ENCODE assay signal across 28 cellular contexts in the genomic region with DNA sequence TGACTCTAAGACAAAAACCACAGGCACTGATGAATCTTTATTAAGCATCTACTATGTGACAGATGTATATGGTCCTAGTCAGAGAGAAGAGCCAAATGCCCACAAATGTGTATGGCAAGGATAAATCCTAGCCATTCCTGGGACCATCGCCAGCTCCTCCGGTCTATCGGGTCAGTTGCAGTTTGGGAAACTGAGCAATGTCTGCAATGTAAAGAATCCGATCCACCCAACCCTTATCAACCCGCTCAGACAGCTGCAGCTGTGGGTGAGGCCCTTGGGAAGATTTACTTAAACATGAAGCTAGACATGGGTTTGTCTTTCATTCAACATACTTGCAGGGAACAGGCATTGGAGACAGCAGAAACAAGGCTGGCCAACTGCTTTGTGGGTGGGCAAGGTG. TPM values are rescaled to one million over a fixed set of nuclear protein-coding genes. Genes with fewer than 3 reads are reported as not detected.
DNase-seq lines count a peak whose midpoint lies in the region; ATAC-seq and TF ChIP-seq lines count a peak whose summit lies in the region.
"Had no signal": no experiment of that assay in that cellular context is flagged by ENCODE, and none has a peak within 500 bp of the region (broad histone marks: within the 10 kb centered on the region; RNA-seq: fewer than 3 reads in every experiment).

No MANE protein-coding gene starts in this region.

- CTCF ChIA-PET in Panc1 (lab: Charles Lee), result interaction anchor here (1.3 kb wide), 1 partner anchor 40 kb away, joined by 3 read pairs; a partner anchor contains a TSS
- CTCF ChIA-PET in naive thymus-derived CD4-positive, alpha-beta T cell (lab: Charles Lee), result interaction anchor here (1.2 kb wide), 1 partner anchor 809 kb away, joined by 3 read pairs; no protein-coding TSS in a partner anchor

- H3K27me3 ChIP-seq in Panc1 (ENCODE audit: control insufficient read depth, insufficient read depth, low read length), result no peaks in the 10 kb centered on the region
- no peaks in the 10 kb centered on the region for H3K27me3 ChIP-seq in naive thymus-derived CD4-positive, alpha-beta T cell (ENCODE audit: control insufficient read depth in 2 of 2, insufficient read depth in 2 of 2, low read length in 2 of 2)
- H3K27me3 ChIP-seq: BLaER1, breast epithelium, heart left ventricle, transverse colon had no signal

- intact Hi-C loops in Panc1 (cut with micrococcal nuclease; ENCODE audit: unreplicated experiment), result no loop called here
- intact Hi-C loops in naive thymus-derived CD4-positive, alpha-beta T cell (cut with micrococcal nuclease), result no loop called here

- POLR2A ChIA-PET in Panc1 (lab: Charles Lee), result interaction anchor here (0.6 kb wide), 1 partner anchor 27 kb away, joined by 3 read pairs; no protein-coding TSS in a partner anchor
- POLR2A ChIA-PET in naive thymus-derived CD4-positive, alpha-beta T cell (lab: Charles Lee), result no interaction called here

- H3K4me3 ChIP-seq in Panc1 (ENCODE audit: low read depth in 2 of 2, low read length in 2 of 2), result no peak overlapping the region
- no peak overlapping the region for H3K4me3 ChIP-seq in fibroblast of mammary gland (ENCODE audit: control insufficient read depth, low read depth, low read length)
- no peak overlapping the region for H3K4me3 ChIP-seq in naive thymus-derived CD4-positive, alpha-beta T cell (ENCODE audit: low read length)
- H3K4me3 ChIP-seq: BLaER1, breast epithelium, heart left ventricle, left ventricle myocardium inferior, transverse colon had no signal

- no peaks in the 10 kb centered on the region for H3K27me3 Mint-ChIP-seq in nephron (ENCODE audit: low read depth)
- no peaks in the 10 kb centered on the region for H3K27me3 Mint-ChIP-seq in T-helper 2 cell treated with Interferon-gamma antibody and Interleukin-4, amounts not matched to agents 5 μg/mL and 100 μg/mL, for 36 hours (ENCODE audit: low read depth)
- H3K27me3 Mint-ChIP-seq in naive thymus-derived CD4-positive, alpha-beta T cell, result no peaks in the 10 kb centered on the region
- H3K27me3 Mint-ChIP-seq: activated CD4-positive, alpha-beta T cell treated with anti-CD3 and anti-CD28 coated beads for 36 hours had no signal

- TF ChIP-seq CTCF in Panc1 (IDR thresholded peaks at IDR 0.05) (no peak), fibroblast of mammary gland (conservative IDR thresholded peaks at IDR 0.05; ENCODE audit: control insufficient read depth, insufficient read depth, low read depth, low read length) (no peak), nephron (IDR thresholded peaks at IDR 0.05; ENCODE audit: unreplicated experiment in 3 of 3) (no peak)

- H3K27ac ChIP-seq in Panc1 (ENCODE audit: low read length), result peak overlapping the region; percentile 60; the same call in 1 of the 2 replicates
- H3K27ac ChIP-seq in naive thymus-derived CD4-positive, alpha-beta T cell (ENCODE audit: low read depth, low read length), result no peak overlapping the region
- H3K27ac ChIP-seq: BLaER1, breast epithelium, heart left ventricle, left ventricle myocardium inferior, transverse colon, VCaP had no signal

- peaks cover 48% of the 10 kb centered on the region for H3K4me1 Mint-ChIP-seq in nephron
- H3K4me1 Mint-ChIP-seq in T-helper 2 cell treated with Interferon-gamma antibody and Interleukin-4, amounts not matched to agents 5 μg/mL and 100 μg/mL, for 36 hours (ENCODE audit: low read depth), result no peaks in the 10 kb centered on the region
- peaks cover 0 to 4% (median 0%) of the 10 kb centered on the region in 7 donors for H3K4me1 Mint-ChIP-seq in naive thymus-derived CD4-positive, alpha-beta T cell
- H3K4me1 Mint-ChIP-seq: activated CD4-positive, alpha-beta T cell treated with anti-CD3 and anti-CD28 coated beads for 36 hours; natural killer cell; stimulated activated effector memory CD8-positive, alpha-beta T cell treated with anti-CD3 and anti-CD28 coated beads, Interleukin-12 subunit alpha, Interleukin-12 subunit beta, amount 100 ng/mL, for 72 hours had no signal

- peaks cover 17% of the 10 kb centered on the region for H3K4me1 ChIP-seq in Panc1 (ENCODE audit: control insufficient read depth, insufficient read depth, low read length)
- no peaks in the 10 kb centered on the region for H3K4me1 ChIP-seq in naive thymus-derived CD4-positive, alpha-beta T cell (ENCODE audit: control insufficient read depth in 2 of 2, insufficient read depth in 2 of 2, low read length in 2 of 2)
- H3K4me1 ChIP-seq: BLaER1 had no signal

- DNase-seq in EL (peak; percentile 43), Panc1 (ENCODE audit: low read depth, low spot score) (no peak), fibroblast of mammary gland (ENCODE audit: low read depth) (peak; percentile 35)
- no peak for DNase-seq in T-helper 2 cell treated with Interferon-gamma antibody and Interleukin-4, amounts not matched to agents 5 μg/mL and 100 μg/mL, for 36 hours (ENCODE audit: low spot score)
- no peak for DNase-seq in naive thymus-derived CD4-positive, alpha-beta T cell
- DNase-seq: ACHN; activated CD4-positive, alpha-beta T cell treated with anti-CD3 and anti-CD28 coated beads for 36 hours; activated CD8-positive, alpha-beta T cell treated with anti-CD3 and anti-CD28 coated beads, Interleukin-2, amount 10 ng/mL, durations not matched to agents 7 days and 5 days; activated naive CD4-positive, alpha-beta T cell treated with anti-CD3 and anti-CD28 coated beads for 36 hours; effector CD4-positive, alpha-beta T cell; foreskin fibroblast; heart left ventricle; KG1; left ventricle myocardium inferior; MM.1S; natural killer cell; NCI-H1417; NCI-H2029; NCI-H748 treated with DMSO at 0.1 percent for 48 hours; Right ventricle myocardium superior; transverse colon had no signal

- H3K4me3 Mint-ChIP-seq in nephron, result peak overlapping the region in 2 of 3 experiments; percentile 12 to 23
- H3K4me3 Mint-ChIP-seq in T-helper 2 cell treated with Interferon-gamma antibody and Interleukin-4, amounts not matched to agents 5 μg/mL and 100 μg/mL, for 36 hours, result no peak overlapping the region
- no peak overlapping the region for H3K4me3 Mint-ChIP-seq in naive thymus-derived CD4-positive, alpha-beta T cell
- H3K4me3 Mint-ChIP-seq: activated CD4-positive, alpha-beta T cell treated with anti-CD3 and anti-CD28 coated beads for 36 hours; activated CD8-positive, alpha-beta T cell treated with anti-CD3 and anti-CD28 coated beads, Interleukin-2, amount 10 ng/mL, durations not matched to agents 7 days and 5 days; activated naive CD4-positive, alpha-beta T cell treated with anti-CD3 and anti-CD28 coated beads for 36 hours; natural killer cell; stimulated activated effector memory CD8-positive, alpha-beta T cell treated with anti-CD3 and anti-CD28 coated beads, Interleukin-12 subunit alpha, Interleukin-12 subunit beta, amount 100 ng/mL, for 72 hours had no signal

- H3K27ac Mint-ChIP-seq in nephron, result peak overlapping the region; percentile 55 to 81 (median 75)
- no peak overlapping the region for H3K27ac Mint-ChIP-seq in T-helper 2 cell treated with Interferon-gamma antibody and Interleukin-4, amounts not matched to agents 5 μg/mL and 100 μg/mL, for 36 hours
- no peak overlapping the region for H3K27ac Mint-ChIP-seq in naive thymus-derived CD4-positive, alpha-beta T cell
- H3K27ac Mint-ChIP-seq: activated CD4-positive, alpha-beta T cell treated with anti-CD3 and anti-CD28 coated beads for 36 hours; activated CD8-positive, alpha-beta T cell treated with anti-CD3 and anti-CD28 coated beads, Interleukin-2, amount 10 ng/mL, durations not matched to agents 7 days and 5 days; activated naive CD4-positive, alpha-beta T cell treated with anti-CD3 and anti-CD28 coated beads for 36 hours; natural killer cell; stimulated activated effector memory CD8-positive, alpha-beta T cell treated with anti-CD3 and anti-CD28 coated beads, Interleukin-12 subunit alpha, Interleukin-12 subunit beta, amount 100 ng/mL, for 72 hours had no signal

- no TSS peak for BruUV-seq in Panc1 (replicated peaks; lab: Mats Ljungman, UMichigan)

- no peaks in the 10 kb centered on the region for H3K36me3 ChIP-seq in Panc1 (ENCODE audit: control insufficient read depth, insufficient read depth, low read length)
- H3K36me3 ChIP-seq in naive thymus-derived CD4-positive, alpha-beta T cell (ENCODE audit: control insufficient read depth in 2 of 3, insufficient read depth in 3 of 3, low read length in 3 of 3), result no peaks in the 10 kb centered on the region
- H3K36me3 ChIP-seq: BLaER1, breast epithelium, heart left ventricle, left ventricle myocardium inferior, transverse colon had no signal

- H3K9me3 ChIP-seq in Panc1 (ENCODE audit: control insufficient read depth, insufficient read depth, low read depth, low read length), result no peaks in the 10 kb centered on the region
- peaks cover 0 to 7% (median 0%) of the 10 kb centered on the region in 3 experiments for H3K9me3 ChIP-seq in naive thymus-derived CD4-positive, alpha-beta T cell (ENCODE audit: control insufficient read depth in 2 of 3, low read length in 3 of 3)
- H3K9me3 ChIP-seq: breast epithelium, transverse colon had no signal

- in situ Hi-C loops in Panc1 (cut with HindIII; ENCODE audit: low pct_unique_long_range_greater_than_20kb, low sequenced_read_pairs), result no loop called here

- ATAC-seq in Panc1 (no peak), HG02759 (IDR thresholded peaks at IDR 0.05; ENCODE audit: unreplicated experiment) (no peak), HG03354 (IDR thresholded peaks at IDR 0.05; ENCODE audit: poor library complexity, severe bottlenecking, unreplicated experiment) (no peak)
- no peak for ATAC-seq in naive thymus-derived CD4-positive, alpha-beta T cell
- ATAC-seq: activated CD4-positive, alpha-beta T cell treated with anti-CD3 and anti-CD28 coated beads for 36 hours; activated CD8-positive, alpha-beta T cell treated with anti-CD3 and anti-CD28 coated beads, Interleukin-2, amount 10 ng/mL, durations not matched to agents 7 days and 5 days; heart left ventricle; natural killer cell; stimulated activated effector memory CD8-positive, alpha-beta T cell treated with anti-CD3 and anti-CD28 coated beads, Interleukin-12 subunit alpha, Interleukin-12 subunit beta, amount 100 ng/mL, for 72 hours had no signal

- no peaks in the 10 kb centered on the region for H3K36me3 Mint-ChIP-seq in nephron (ENCODE audit: low read depth)
- H3K36me3 Mint-ChIP-seq in T-helper 2 cell treated with Interferon-gamma antibody and Interleukin-4, amounts not matched to agents 5 μg/mL and 100 μg/mL, for 36 hours (ENCODE audit: low read depth), result no peaks in the 10 kb centered on the region
- peaks cover 0 to 3% (median 0%) of the 10 kb centered on the region in 5 donors for H3K36me3 Mint-ChIP-seq in naive thymus-derived CD4-positive, alpha-beta T cell
- H3K36me3 Mint-ChIP-seq: natural killer cell; stimulated activated effector memory CD8-positive, alpha-beta T cell treated with anti-CD3 and anti-CD28 coated beads, Interleukin-12 subunit alpha, Interleukin-12 subunit beta, amount 100 ng/mL, for 72 hours had no signal

- H3K9me3 Mint-ChIP-seq in nephron, result peaks cover 2% of the 10 kb centered on the region
- peaks cover 11% of the 10 kb centered on the region for H3K9me3 Mint-ChIP-seq in T-helper 2 cell treated with Interferon-gamma antibody and Interleukin-4, amounts not matched to agents 5 μg/mL and 100 μg/mL, for 36 hours
- peaks cover 0 to 9% (median 5%) of the 10 kb centered on the region in 11 donors for H3K9me3 Mint-ChIP-seq in naive thymus-derived CD4-positive, alpha-beta T cell

RNA-seq across cellular contexts. Expression of a gene that starts 40.5 kb away (rescaled TPM):
- 506 TPM for total RNA-seq in Panc1 (2021; ENCODE audit: unreplicated experiment)
- 291 TPM for polyA plus RNA-seq in Panc1 (2012; ENCODE audit: insufficient read length)
- 100 to 1,000 TPM; 179 to 206 (median 200) TPM for total RNA-seq in naive thymus-derived CD4-positive, alpha-beta T cell
- polyA plus RNA-seq in naive thymus-derived CD4-positive, alpha-beta T cell, result 10 to 100 TPM; 37.4 to 45.4 TPM

Comparison
In these comparisons a context has a peak if more than half of its experiments do, and no peak if none do; other contexts are left out.
1. DNase-seq: peak in EL (single experiment) and fibroblast of mammary gland (single experiment); none in Panc1 (single experiment), T-helper 2 cell treated with Interferon-gamma antibody and Interleukin-4, amounts not matched to agents 5 μg/mL and 100 μg/mL, for 36 hours (single experiment) and naive thymus-derived CD4-positive, alpha-beta T cell (0 of 9).
2. H3K27ac Mint-ChIP-seq: peak in nephron (3 of 3); none in T-helper 2 cell treated with Interferon-gamma antibody and Interleukin-4, amounts not matched to agents 5 μg/mL and 100 μg/mL, for 36 hours (single experiment) and naive thymus-derived CD4-positive, alpha-beta T cell (0 of 9).
3. H3K4me3 Mint-ChIP-seq: peak in nephron (2 of 3); none in T-helper 2 cell treated with Interferon-gamma antibody and Interleukin-4, amounts not matched to agents 5 μg/mL and 100 μg/mL, for 36 hours (single experiment) and naive thymus-derived CD4-positive, alpha-beta T cell (0 of 10).